ENCODE assay signal across 30 cellular contexts in the genomic region with DNA sequence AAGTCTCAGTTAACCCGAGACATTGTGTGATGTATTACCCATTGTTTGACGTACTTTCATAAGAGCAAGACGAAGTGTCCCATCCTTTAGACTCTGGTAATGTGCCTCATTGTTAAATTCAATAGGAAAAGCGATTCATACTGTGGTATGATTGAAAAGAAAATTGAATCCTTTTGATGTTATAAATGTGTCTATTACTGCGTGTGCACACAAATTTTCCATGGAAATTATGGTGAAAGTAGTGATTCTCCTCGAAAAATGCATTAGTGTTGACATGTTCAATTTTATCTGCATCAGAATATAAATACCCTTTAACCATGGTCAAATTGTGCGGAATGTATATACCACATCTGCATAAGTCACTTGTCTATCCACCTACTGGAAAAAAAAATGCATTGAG.
DNase-seq lines count a peak whose midpoint lies in the region; ATAC-seq and TF ChIP-seq lines count a peak whose summit lies in the region.
"Had no signal": no experiment of that assay in that cellular context is flagged by ENCODE, and none has a peak within 500 bp of the region (broad histone marks: within the 10 kb centered on the region; RNA-seq: fewer than 3 reads in every experiment).

No MANE protein-coding gene starts in this region.

- no peaks in the 10 kb centered on the region for H3K79me2 ChIP-seq in neural cell (replicated peaks; ENCODE audit: insufficient read depth, low read length)

- H3K27ac ChIP-seq in VCaP (peak overlapping the region; percentile 76; the same call in 1 of the 2 replicates), neural cell (ENCODE audit: low read length) (no peak overlapping the region)
- H3K27ac ChIP-seq: 22Rv1; A549; BLaER1; BLaER1 treated with 17β-estradiol and CSF1 and Interleukin-3, amounts not matched to agents 10 nM and 100 nM had no signal

- H3K4me2 ChIP-seq in neural cell (ENCODE audit: low read length) = no peak overlapping the region
- H3K4me2 ChIP-seq: A549; BLaER1; BLaER1 treated with 17β-estradiol and CSF1 and Interleukin-3, amounts not matched to agents 10 nM and 100 nM had no signal

- no peaks in the 10 kb centered on the region for H3K9me3 ChIP-seq in neural cell (ENCODE audit: low read length)
- H3K9me3 ChIP-seq: A549; BE2C; BLaER1; BLaER1 treated with 17β-estradiol and CSF1 and Interleukin-3, amounts not matched to agents 10 nM and 100 nM; Caco-2 had no signal

- H3K9me3 Mint-ChIP-seq in activated CD8-positive, alpha-beta T cell treated with anti-CD3 and anti-CD28 coated beads, Interleukin-2, amount 10 ng/mL, durations not matched to agents 7 days and 5 days (ENCODE audit: insufficient read depth) = no peaks in the 10 kb centered on the region

- H3K36me3 Mint-ChIP-seq in activated CD8-positive, alpha-beta T cell treated with anti-CD3 and anti-CD28 coated beads, Interleukin-2, amount 10 ng/mL, durations not matched to agents 7 days and 5 days (ENCODE audit: low read depth) = no peaks in the 10 kb centered on the region
- H3K36me3 Mint-ChIP-seq: CD14-positive monocyte; CD4-positive, alpha-beta memory T cell; CD4-positive, CD25-positive, alpha-beta regulatory T cell; CD8-positive, alpha-beta memory T cell; CD8-positive, alpha-beta T cell had no signal

- CTCF ChIA-PET in activated CD8-positive, alpha-beta T cell treated with anti-CD3 and anti-CD28 coated beads, Interleukin-2, amount 10 ng/mL, durations not matched to agents 7 days and 5 days (lab: Charles Lee) = no interaction called here

- H3K4me3 ChIP-seq in neural cell (ENCODE audit: low read length) = no peak overlapping the region
- H3K4me3 ChIP-seq: A549; BLaER1; BLaER1 treated with 17β-estradiol and CSF1 and Interleukin-3, amounts not matched to agents 10 nM and 100 nM had no signal

- no peaks in the 10 kb centered on the region for H3K9me2 ChIP-seq in neural cell (ENCODE audit: insufficient read depth, low read length)

- no peaks in the 10 kb centered on the region for H3F3A ChIP-seq in neural cell (ENCODE audit: insufficient read depth, low read length, poor library complexity, severe bottlenecking)

- peaks cover 8% of the 10 kb centered on the region for H3K27me3 ChIP-seq in neural cell (ENCODE audit: insufficient read depth, low read depth, low read length)
- H3K27me3 ChIP-seq: BE2C; BLaER1; BLaER1 treated with 17β-estradiol and CSF1 and Interleukin-3, amounts not matched to agents 10 nM and 100 nM had no signal

- H3K4me1 Mint-ChIP-seq in activated CD8-positive, alpha-beta T cell treated with anti-CD3 and anti-CD28 coated beads, Interleukin-2, amount 10 ng/mL, durations not matched to agents 7 days and 5 days (ENCODE audit: low read depth) = no peaks in the 10 kb centered on the region
- H3K4me1 Mint-ChIP-seq: B cell; CD14-positive monocyte; CD4-positive, alpha-beta memory T cell; CD4-positive, CD25-positive, alpha-beta regulatory T cell; CD8-positive, alpha-beta memory T cell had no signal

- peak; percentile 92 for TF ChIP-seq EP300 in neural cell (conservative IDR thresholded peaks at IDR 0.05; ENCODE audit: poor library complexity, severe bottlenecking)

- no peaks in the 10 kb centered on the region for H4K20me1 ChIP-seq in neural cell (ENCODE audit: insufficient read depth)
- H4K20me1 ChIP-seq: BLaER1; BLaER1 treated with 17β-estradiol and CSF1 and Interleukin-3, amounts not matched to agents 10 nM and 100 nM had no signal

- DNase-seq in activated CD8-positive, alpha-beta T cell treated with anti-CD3 and anti-CD28 coated beads, Interleukin-2, amount 10 ng/mL, durations not matched to agents 7 days and 5 days = no peak
- no peak for DNase-seq in effector CD8-positive, alpha-beta T cell (lab: John Stamatoyannopoulos, UW)
- DNase-seq: 8988T; ACHN; AML-193; BE2C; C1 segment of cervical spinal cord; Caco-2; Calu3; CD4-positive, alpha-beta memory T cell; CD4-positive, alpha-beta T cell; CD4-positive, CD25-positive, alpha-beta regulatory T cell; CD8-positive, alpha-beta memory T cell; CD8-positive, alpha-beta T cell; COR-L47; DMS 273 treated with DMSO at 0.1 percent for 48 hours; DMS153; DMS53; DMS79; DMS79 treated with DMSO at 0.1 percent for 48 hours; DND-41; EL had no signal

- no peaks in the 10 kb centered on the region for H3K27me3 Mint-ChIP-seq in activated CD8-positive, alpha-beta T cell treated with anti-CD3 and anti-CD28 coated beads, Interleukin-2, amount 10 ng/mL, durations not matched to agents 7 days and 5 days (ENCODE audit: low read depth)
- H3K27me3 Mint-ChIP-seq: B cell; CD4-positive, alpha-beta memory T cell; CD4-positive, alpha-beta T cell; CD4-positive, CD25-positive, alpha-beta regulatory T cell had no signal

- H3K27ac Mint-ChIP-seq in activated CD8-positive, alpha-beta T cell treated with anti-CD3 and anti-CD28 coated beads, Interleukin-2, amount 10 ng/mL, durations not matched to agents 7 days and 5 days = no peak overlapping the region
- H3K27ac Mint-ChIP-seq: B cell; CD4-positive, alpha-beta memory T cell; CD4-positive, alpha-beta T cell; CD4-positive, CD25-positive, alpha-beta regulatory T cell; CD8-positive, alpha-beta memory T cell; CD8-positive, alpha-beta T cell had no signal

- no peak for ATAC-seq in activated CD8-positive, alpha-beta T cell treated with anti-CD3 and anti-CD28 coated beads, Interleukin-2, amount 10 ng/mL, durations not matched to agents 7 days and 5 days
- ATAC-seq: A549; CD8-positive, alpha-beta T cell had no signal

- H3K9ac ChIP-seq in neural cell (ENCODE audit: low read length) = no peak overlapping the region
- H3K9ac ChIP-seq: BLaER1; BLaER1 treated with 17β-estradiol and CSF1 and Interleukin-3, amounts not matched to agents 10 nM and 100 nM had no signal

- no peaks in the 10 kb centered on the region for H3K36me3 ChIP-seq in neural cell (ENCODE audit: insufficient read depth, low read length)
- H3K36me3 ChIP-seq: BE2C; BLaER1; BLaER1 treated with 17β-estradiol and CSF1 and Interleukin-3, amounts not matched to agents 10 nM and 100 nM had no signal

- POLR2A ChIA-PET in activated CD8-positive, alpha-beta T cell treated with anti-CD3 and anti-CD28 coated beads, Interleukin-2, amount 10 ng/mL, durations not matched to agents 7 days and 5 days (lab: Charles Lee) = no interaction called here

- no peak overlapping the region for H2AFZ ChIP-seq in neural cell (ENCODE audit: low read depth, low read length)

- H3K4me3 Mint-ChIP-seq in activated CD8-positive, alpha-beta T cell treated with anti-CD3 and anti-CD28 coated beads, Interleukin-2, amount 10 ng/mL, durations not matched to agents 7 days and 5 days = no peak overlapping the region
- H3K4me3 Mint-ChIP-seq: B cell; CD14-positive monocyte; CD4-positive, alpha-beta memory T cell; CD4-positive, alpha-beta T cell; CD4-positive, CD25-positive, alpha-beta regulatory T cell; CD8-positive, alpha-beta memory T cell; CD8-positive, alpha-beta T cell had no signal

- TF ChIP-seq RAD21 in neural cell (conservative IDR thresholded peaks at IDR 0.05) = no peak

- no peak for TF ChIP-seq CTCF in VCaP (conservative IDR thresholded peaks at IDR 0.05)
- TF ChIP-seq CTCF in neural cell (IDR thresholded peaks at IDR 0.05; ENCODE audit: poor library complexity, severe bottlenecking) = no peak

TF ChIP-seq in neural cell, 6 proteins besides CTCF, POLR2A, EP300 and RAD21:
- TF ChIP-seq TAF1 (IDR thresholded peaks at IDR 0.05; ENCODE audit: low read depth) (no peak), SMC3 (conservative IDR thresholded peaks at IDR 0.05; ENCODE audit: poor library complexity) (no peak), EZH2 (IDR thresholded peaks at IDR 0.05; ENCODE audit: borderline replicate concordance, insufficient read depth, low read length, poor library complexity, severe bottlenecking) (no peak), MXI1 (conservative IDR thresholded peaks at IDR 0.05; ENCODE audit: poor library complexity, severe bottlenecking) (no peak), REST (IDR thresholded peaks at IDR 0.05; ENCODE audit: borderline replicate concordance) (peak; percentile 77), POLR2AphosphoS5 (IDR thresholded peaks at IDR 0.05) (peak; percentile 97)
